21 cellular contexts compared by ENCODE assay signal in the genomic region with DNA sequence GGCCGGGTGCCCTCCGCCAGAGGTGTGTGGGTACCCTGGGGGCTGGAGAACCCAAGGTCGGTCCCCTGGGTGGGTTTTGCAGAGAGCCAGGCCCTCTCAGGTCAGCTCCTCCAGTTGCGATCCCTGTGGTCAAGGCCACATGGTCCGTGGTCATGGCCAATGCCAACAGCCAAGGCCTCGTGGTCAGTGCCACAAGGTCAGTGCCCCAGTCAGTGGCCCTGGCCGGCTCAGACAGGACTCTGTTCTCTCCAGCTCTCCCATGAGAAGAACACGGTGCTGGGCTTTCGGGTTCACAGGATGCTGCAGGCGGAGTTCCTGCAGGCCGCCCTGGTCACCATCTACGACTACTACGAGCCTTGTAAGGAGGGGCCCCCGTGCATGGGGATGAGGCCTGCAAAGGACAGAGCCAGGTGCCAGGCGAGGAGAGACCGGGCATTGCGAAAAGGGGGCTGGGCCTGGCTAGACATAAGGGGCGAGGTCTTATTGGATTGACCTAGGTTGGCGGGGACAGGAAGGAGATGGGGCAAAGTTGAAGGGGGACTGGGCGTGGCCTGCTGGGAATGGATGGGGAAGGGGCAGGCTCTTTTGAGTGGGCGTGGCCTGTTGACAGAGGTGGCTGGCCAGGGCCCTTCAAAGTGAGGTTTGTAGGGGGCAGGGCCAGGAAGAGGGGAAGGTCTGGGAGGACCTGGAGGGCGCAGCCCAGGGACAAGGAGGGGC.
"Had no signal": no experiment of that assay in that cellular context is flagged by ENCODE, and none has a peak within 500 bp of the region (broad histone marks: within the 10 kb centered on the region; RNA-seq: fewer than 3 reads in every experiment).

No MANE protein-coding gene starts in this region.

- DNase-seq: activated CD4-positive, alpha-beta T cell treated with anti-CD3 and anti-CD28 coated beads for 1 hour; activated CD4-positive, alpha-beta T cell treated with anti-CD3 and anti-CD28 coated beads, Interleukin-2, amount 50 U/mL, for 4 hours; activated naive CD4-positive, alpha-beta T cell treated with anti-CD3 and anti-CD28 coated beads, Interleukin-2, amount 10 ng/mL, durations not matched to agents 7 days and 5 days; activated T-cell treated with anti-CD3 and anti-CD28 coated beads for 4 hours; dorsolateral prefrontal cortex; erythroblast; gastrocnemius medialis; heart right ventricle; islet precursor cell; left lung; mucosa of descending colon; naive thymus-derived CD8-positive, alpha-beta T cell; posterior cingulate gyrus; stimulated activated CD4-positive, alpha-beta T cell treated with anti-CD3 and anti-CD28 coated beads, Interleukin-15, amount 100 ng/mL, for 24 hours; stimulated activated CD4-positive, alpha-beta T cell treated with anti-CD3 and anti-CD28 coated beads, Interleukin-4, amount 100 ng/mL, for 1 hour; stimulated activated naive B cell treated with anti-CD40 and anti-IgM and Interleukin-4, amounts not matched to agents 10 μg/mL and 1 μg/mL and 100 μg/mL, for 72 hours; T-helper 1 cell; T1000; uterus had no signal

- H3K9me3 ChIP-seq: gastrocnemius medialis, uterus had no signal

- H3K4me1 ChIP-seq: gastrocnemius medialis, heart right ventricle, left lung, tibial nerve, uterus had no signal

- H3K27ac ChIP-seq: dorsolateral prefrontal cortex, gastrocnemius medialis, heart right ventricle, left lung, skin epidermis, tibial nerve, uterus had no signal

- H3K27me3 ChIP-seq: uterus had no signal

- ATAC-seq: gastrocnemius medialis; heart right ventricle; left lung; mucosa of descending colon; naive thymus-derived CD8-positive, alpha-beta T cell; stimulated activated naive B cell treated with anti-CD40 and anti-IgM and Interleukin-4, amounts not matched to agents 10 μg/mL and 1 μg/mL and 100 μg/mL, for 72 hours had no signal

- H3K4me3 ChIP-seq: dorsolateral prefrontal cortex, gastrocnemius medialis, heart right ventricle, left lung, mucosa of descending colon, skin epidermis, tibial nerve, uterus had no signal

- H3K36me3 ChIP-seq: gastrocnemius medialis, heart right ventricle, left lung, tibial nerve, uterus had no signal
